ENCODE assay signal across 23 cellular contexts in the genomic region with DNA sequence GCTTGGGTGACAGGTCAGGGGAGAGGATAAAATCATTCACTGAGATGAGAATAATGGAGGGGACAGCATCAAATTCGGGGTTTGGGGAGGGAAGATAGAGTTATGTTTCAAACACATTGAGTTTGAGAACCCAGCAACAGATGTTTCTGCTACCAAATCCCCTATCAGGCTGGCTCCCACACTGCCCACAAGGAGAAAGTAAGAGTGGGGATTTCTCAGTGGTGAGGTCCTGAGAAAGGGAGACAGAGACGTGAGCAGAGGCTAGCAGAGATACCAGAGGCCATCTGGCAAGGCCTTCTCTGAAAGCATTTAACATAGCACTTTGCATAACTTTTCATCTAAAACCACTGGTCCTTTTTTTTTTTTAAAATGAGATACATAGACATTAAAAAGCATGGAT. TPM values are rescaled to one million over a fixed set of nuclear protein-coding genes. Genes with fewer than 3 reads are reported as not detected.
DNase-seq lines count a peak whose midpoint lies in the region; ATAC-seq and TF ChIP-seq lines count a peak whose summit lies in the region.
"Had no signal": no experiment of that assay in that cellular context is flagged by ENCODE, and none has a peak within 500 bp of the region (broad histone marks: within the 10 kb centered on the region; RNA-seq: fewer than 3 reads in every experiment).

No MANE protein-coding gene starts in this region.

- no peak for ATAC-seq in stimulated activated effector memory CD8-positive, alpha-beta T cell treated with anti-CD3 and anti-CD28 coated beads, Interleukin-12 subunit alpha, Interleukin-12 subunit beta, amount 100 ng/mL, for 72 hours
- no peak for ATAC-seq in omental fat pad (ENCODE audit: low FRiP score)

- H3K9me3 ChIP-seq in Karpas-422 (ENCODE audit: low read length), result no peaks in the 10 kb centered on the region
- H3K9me3 ChIP-seq: MG63, SJSA1 had no signal

- no peak overlapping the region for H3K4me3 ChIP-seq in Karpas-422 (ENCODE audit: low read length)
- H3K4me3 ChIP-seq: MG63, SJSA1 had no signal

- peaks cover 37% of the 10 kb centered on the region for H3K27me3 Mint-ChIP-seq in activated naive CD4-positive, alpha-beta T cell treated with anti-CD3 and anti-CD28 coated beads, Interleukin-2, amount 10 ng/mL, durations not matched to agents 7 days and 5 days

- no peaks in the 10 kb centered on the region for H3K27me3 ChIP-seq in Karpas-422 (ENCODE audit: low read length)
- H3K27me3 ChIP-seq: MG63, SJSA1 had no signal

- H3K4me1 Mint-ChIP-seq in stimulated activated effector memory CD8-positive, alpha-beta T cell treated with anti-CD3 and anti-CD28 coated beads, Interleukin-12 subunit alpha, Interleukin-12 subunit beta, amount 100 ng/mL, for 72 hours, result no peaks in the 10 kb centered on the region
- H3K4me1 Mint-ChIP-seq in activated naive CD4-positive, alpha-beta T cell treated with anti-CD3 and anti-CD28 coated beads, Interleukin-2, amount 10 ng/mL, durations not matched to agents 7 days and 5 days, result peaks cover 20% of the 10 kb centered on the region
- H3K4me1 Mint-ChIP-seq: B cell had no signal

- H3K27ac ChIP-seq in Karpas-422 (ENCODE audit: low read length), result no peak overlapping the region
- H3K27ac ChIP-seq: 22Rv1, RWPE1, SJSA1 had no signal

- CTCF ChIA-PET in activated naive CD4-positive, alpha-beta T cell treated with anti-CD3 and anti-CD28 coated beads, Interleukin-2, amount 10 ng/mL, durations not matched to agents 7 days and 5 days (lab: Charles Lee), result no interaction called here

- H3K79me2 ChIP-seq in Karpas-422 (ENCODE audit: low read length), result no peaks in the 10 kb centered on the region

- H3K4me3 Mint-ChIP-seq in stimulated activated effector memory CD8-positive, alpha-beta T cell treated with anti-CD3 and anti-CD28 coated beads, Interleukin-12 subunit alpha, Interleukin-12 subunit beta, amount 100 ng/mL, for 72 hours, result no peak overlapping the region
- H3K4me3 Mint-ChIP-seq in activated naive CD4-positive, alpha-beta T cell treated with anti-CD3 and anti-CD28 coated beads, Interleukin-2, amount 10 ng/mL, durations not matched to agents 7 days and 5 days, result no peak overlapping the region
- H3K4me3 Mint-ChIP-seq: B cell; CD4-positive, alpha-beta T cell; H9 had no signal

- H3K9ac ChIP-seq in Karpas-422 (ENCODE audit: low read length), result no peak overlapping the region

- peak overlapping the region; percentile 41 for H3K27ac Mint-ChIP-seq in stimulated activated effector memory CD8-positive, alpha-beta T cell treated with anti-CD3 and anti-CD28 coated beads, Interleukin-12 subunit alpha, Interleukin-12 subunit beta, amount 100 ng/mL, for 72 hours
- H3K27ac Mint-ChIP-seq in activated naive CD4-positive, alpha-beta T cell treated with anti-CD3 and anti-CD28 coated beads, Interleukin-2, amount 10 ng/mL, durations not matched to agents 7 days and 5 days, result no peak overlapping the region
- H3K27ac Mint-ChIP-seq: B cell; CD4-positive, alpha-beta T cell; H9 had no signal

- H3K36me3 ChIP-seq in Karpas-422 (ENCODE audit: insufficient read depth, low read length), result no peaks in the 10 kb centered on the region
- H3K36me3 ChIP-seq: MG63, SJSA1 had no signal

- peak; percentile 25 for DNase-seq in DMS 273 (lab: John Stamatoyannopoulos, UW; ENCODE audit: unreplicated experiment)
- no peak for DNase-seq in DMS 273 treated with DMSO at 0.1 percent for 48 hours (lab: John Stamatoyannopoulos, UW)
- no peak for DNase-seq in Karpas-422
- peak; percentile 38 for DNase-seq in amniotic epithelial cell (ENCODE audit: low read depth)
- DNase-seq in stimulated activated effector memory CD8-positive, alpha-beta T cell treated with anti-CD3 and anti-CD28 coated beads, Interleukin-12 subunit alpha, Interleukin-12 subunit beta, amount 100 ng/mL, for 72 hours (ENCODE audit: low spot score in 2 of 2), result peak in 1 of 2 donors; percentile 34
- no peak for DNase-seq in omental fat pad (ENCODE audit: low spot score)
- no peak for DNase-seq in NK-92 (lab: John Stamatoyannopoulos, UW; ENCODE audit: unreplicated experiment)
- no peak for DNase-seq in activated naive CD4-positive, alpha-beta T cell treated with anti-CD3 and anti-CD28 coated beads, Interleukin-2, amount 10 ng/mL, durations not matched to agents 7 days and 5 days
- DNase-seq: Calu3; CD4-positive, alpha-beta T cell; DMS79 treated with DMSO at 0.1 percent for 48 hours; GDM1; H9; KBM-7; MG63; NCI-H1092 treated with DMSO at 0.1 percent for 48 hours; NCI-H1694; NCI-H2107; NCI-H2227 treated with DMSO at 0.1 percent for 48 hours had no signal

- H2AFZ ChIP-seq in Karpas-422 (ENCODE audit: low read length), result 0 out of 2 replicates have a peak overlapping the region, but pooled peaks have one; percentile 9

- H4K20me1 ChIP-seq in Karpas-422 (ENCODE audit: insufficient read depth, low read depth, low read length), result no peaks in the 10 kb centered on the region

- TF ChIP-seq CTCF in omental fat pad (IDR thresholded peaks at IDR 0.05), result no peak

- H3K4me1 ChIP-seq in Karpas-422 (ENCODE audit: low read length), result peaks cover 32% of the 10 kb centered on the region

- H3K9me2 ChIP-seq in Karpas-422 (replicated peaks; ENCODE audit: insufficient read depth, low read length), result no peaks in the 10 kb centered on the region

- H3K36me3 Mint-ChIP-seq in stimulated activated effector memory CD8-positive, alpha-beta T cell treated with anti-CD3 and anti-CD28 coated beads, Interleukin-12 subunit alpha, Interleukin-12 subunit beta, amount 100 ng/mL, for 72 hours, result no peaks in the 10 kb centered on the region
- H3K36me3 Mint-ChIP-seq in activated naive CD4-positive, alpha-beta T cell treated with anti-CD3 and anti-CD28 coated beads, Interleukin-2, amount 10 ng/mL, durations not matched to agents 7 days and 5 days, result no peaks in the 10 kb centered on the region

- no peaks in the 10 kb centered on the region for H3K9me3 Mint-ChIP-seq in stimulated activated effector memory CD8-positive, alpha-beta T cell treated with anti-CD3 and anti-CD28 coated beads, Interleukin-12 subunit alpha, Interleukin-12 subunit beta, amount 100 ng/mL, for 72 hours
- no peaks in the 10 kb centered on the region for H3K9me3 Mint-ChIP-seq in activated naive CD4-positive, alpha-beta T cell treated with anti-CD3 and anti-CD28 coated beads, Interleukin-2, amount 10 ng/mL, durations not matched to agents 7 days and 5 days
- H3K9me3 Mint-ChIP-seq: CD4-positive, alpha-beta T cell; H9 had no signal

- H3K4me2 ChIP-seq in Karpas-422 (ENCODE audit: low read depth, low read length, poor library complexity, severe bottlenecking), result no peak overlapping the region

RNA-seq across cellular contexts. Expression of a gene that starts 7.9 kb away (rescaled TPM):
- 27.5 and 52.4 TPM in 2 replicates for total RNA-seq in Karpas-422 (2014; rRNA removed; shearing (Covaris generic); ENCODE audit: low replicate concordance)
- 10 to 100 TPM; 14.9 to 37.8 (median 21.9) TPM for total RNA-seq in omental fat pad

Comparison
In these comparisons a context has a peak if more than half of its experiments do, and no peak if none do; other contexts are left out.
1. DNase-seq: peak in DMS 273 (single experiment) and amniotic epithelial cell (single experiment); none in DMS 273 treated with DMSO at 0.1 percent for 48 hours (single experiment), Karpas-422 (single experiment), omental fat pad (single experiment), NK-92 (single experiment) and activated naive CD4-positive, alpha-beta T cell treated with anti-CD3 and anti-CD28 coated beads, Interleukin-2, amount 10 ng/mL, durations not matched to agents 7 days and 5 days (single experiment).